13 cellular contexts compared by ENCODE assay signal in the genomic region with DNA sequence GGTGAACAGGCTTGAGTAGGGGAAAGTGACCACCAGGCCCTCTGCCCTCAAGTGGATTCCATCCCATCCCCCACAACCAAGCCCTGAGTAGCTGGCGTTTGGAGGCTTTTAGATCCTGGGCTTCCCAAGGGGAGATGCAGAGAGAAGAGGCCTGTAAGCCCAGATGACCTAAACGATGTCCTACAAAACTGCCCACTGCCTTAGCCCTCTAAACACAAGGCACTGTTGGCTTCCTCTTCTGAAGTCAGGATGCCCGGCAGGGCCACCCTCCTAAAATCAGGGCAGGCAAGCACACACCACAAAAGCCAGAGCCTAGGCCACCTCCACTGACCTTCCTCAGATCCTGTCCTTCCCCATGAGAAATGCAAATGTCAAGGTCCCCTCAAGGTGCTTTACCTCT.
"Had no signal": no experiment of that assay in that cellular context is flagged by ENCODE, and none has a peak within 500 bp of the region (broad histone marks: within the 10 kb centered on the region; RNA-seq: fewer than 3 reads in every experiment).

No MANE protein-coding gene starts in this region.

- H3K4me2 ChIP-seq: neural progenitor cell had no signal

- H3K9me3 ChIP-seq: uterus had no signal

- H3K27me3 ChIP-seq: neural progenitor cell, uterus had no signal

- H3K27ac ChIP-seq: neural progenitor cell, uterus had no signal

- DNase-seq: activated CD4-positive, alpha-beta T cell treated with anti-CD3 and anti-CD28 coated beads, Interleukin-2, amount 50 U/mL, for 1 hour; activated CD4-positive, CD25-positive, alpha-beta regulatory T cell; activated naive CD4-positive, alpha-beta T cell treated with anti-CD3 and anti-CD28 coated beads for 36 hours; activated naive CD8-positive, alpha-beta T cell treated with anti-CD3 and anti-CD28 coated beads, Interleukin-2, amount 50 U/mL, for 24 hours; naive B cell; small intestine; stimulated activated CD4-positive, alpha-beta T cell treated with anti-CD3 and anti-CD28 coated beads, Interleukin-4, amount 100 ng/mL, for 24 hours; stimulated activated CD8-positive, alpha-beta memory T cell treated with anti-CD3 and anti-CD28 coated beads, Interleukin-4, amount 100 ng/mL, for 48 hours; stimulated activated naive CD4-positive, alpha-beta T cell treated with Interleukin-2 at 50 U/mL for 16 hours; uterus had no signal

- H3K9ac ChIP-seq: neural progenitor cell had no signal

- H3K36me3 ChIP-seq: neural progenitor cell, uterus had no signal

- H2AFZ ChIP-seq: neural progenitor cell had no signal

- ATAC-seq: activated naive CD8-positive, alpha-beta T cell treated with anti-CD3 and anti-CD28 coated beads, Interleukin-2, amount 50 U/mL, for 24 hours; esophagus mucosa had no signal

- H3K4me3 ChIP-seq: lung, neural progenitor cell, uterus had no signal
